Comparison of ENCODE assay signal across 16 cellular contexts in genomic region chr6:165676435-165677068, GRCh38. TPM values are rescaled to one million over a fixed set of nuclear protein-coding genes. Genes with fewer than 3 reads are reported as not detected.
A peak's percentile ranks its signal among the peaks of the same experiment; 100 is the strongest.
DNase-seq lines count a peak whose midpoint lies in the region; ATAC-seq and TF ChIP-seq lines count a peak whose summit lies in the region.
"Had no signal": no experiment of that assay in that cellular context is flagged by ENCODE, and none has a peak within 500 bp of the region (broad histone marks: within the 10 kb centered on the region; RNA-seq: fewer than 3 reads in every experiment).

No MANE protein-coding gene starts in this region.

- no peak overlapping the region; the same call in 1 of the 2 replicates for H3K27ac ChIP-seq in SJCRH30
- no peak overlapping the region for H3K27ac ChIP-seq in MM.1S (ENCODE audit: low read length)
- H3K27ac ChIP-seq: lower lobe of right lung had no signal

- TF ChIP-seq CTCF in fibroblast of villous mesenchyme (IDR thresholded peaks at IDR 0.05; ENCODE audit: insufficient read depth, low read depth, low read length) (peak; percentile 43), MM.1S (IDR thresholded peaks at IDR 0.05; ENCODE audit: low read length) (no peak)

- no peaks in the 10 kb centered on the region for H3K36me3 ChIP-seq in SJCRH30
- H3K36me3 ChIP-seq in MM.1S (replicated peaks; ENCODE audit: insufficient read depth, low read length), result no peaks in the 10 kb centered on the region
- H3K36me3 ChIP-seq: lower lobe of right lung had no signal

- H3K4me3 ChIP-seq in SJCRH30, result no peak overlapping the region
- no peak overlapping the region for H3K4me3 ChIP-seq in fibroblast of villous mesenchyme (ENCODE audit: low read depth, low read length)
- no peak overlapping the region for H3K4me3 ChIP-seq in MM.1S (ENCODE audit: low read length)
- H3K4me3 ChIP-seq: lower lobe of right lung had no signal

- no peaks in the 10 kb centered on the region for H3F3A ChIP-seq in MM.1S (ENCODE audit: insufficient read depth, low read length)

- H3K4me2 ChIP-seq in MM.1S (ENCODE audit: low read depth, low read length), result no peak overlapping the region

- H2AFZ ChIP-seq in MM.1S (ENCODE audit: low read length), result no peak overlapping the region

- H3K4me1 ChIP-seq in SJCRH30 (peaks cover 6% of the 10 kb centered on the region), MM.1S (ENCODE audit: low read length) (no peaks in the 10 kb centered on the region)
- H3K4me1 ChIP-seq: lower lobe of right lung had no signal

- H3K9me3 ChIP-seq in SJCRH30 (replicated peaks) (no peaks in the 10 kb centered on the region), MM.1S (replicated peaks; ENCODE audit: insufficient read depth, low read length) (no peaks in the 10 kb centered on the region)
- H3K9me3 ChIP-seq: lower lobe of right lung had no signal

- peak; percentile 13 for DNase-seq in COLO668 (lab: John Stamatoyannopoulos, UW; ENCODE audit: unreplicated experiment)
- DNase-seq in SJCRH30, result peak; percentile 59 to 65
- peak; percentile 82 for DNase-seq in fibroblast of villous mesenchyme (ENCODE audit: low read depth)
- peak; percentile 52 to 73 for DNase-seq in lung microvascular endothelial cell (ENCODE audit: low read depth in 2 of 2)
- no peak for DNase-seq in Ammon's horn (ENCODE audit: low spot score)
- no peak for DNase-seq in MM.1S
- DNase-seq: activated CD4-positive, alpha-beta T cell treated with anti-CD3 and anti-CD28 coated beads for 1 hour; COR-L47; GF-D8; lower lobe of right lung; NCI-H2029 treated with DMSO at 0.1 percent for 48 hours; NCI-H69; stimulated activated CD4-positive, alpha-beta T cell treated with anti-CD3 and anti-CD28 coated beads, Interleukin-2, amount 100 ng/mL, for 24 hours; T-helper 17 cell had no signal

- ATAC-seq in GM18867 (IDR thresholded peaks at IDR 0.05; ENCODE audit: unreplicated experiment), result no peak
- no peak for ATAC-seq in HG02588 (IDR thresholded peaks at IDR 0.05; ENCODE audit: unreplicated experiment)
- ATAC-seq: T-helper 17 cell had no signal

- no peaks in the 10 kb centered on the region for H3K27me3 ChIP-seq in SJCRH30
- no peaks in the 10 kb centered on the region for H3K27me3 ChIP-seq in MM.1S (replicated peaks; ENCODE audit: insufficient read depth, low read length)

- H3K79me2 ChIP-seq in MM.1S (ENCODE audit: low read length), result no peaks in the 10 kb centered on the region

- no peak overlapping the region for H3K9ac ChIP-seq in MM.1S (ENCODE audit: low read length)

- H3K9me2 ChIP-seq in MM.1S (replicated peaks; ENCODE audit: insufficient read depth, low read length), result no peaks in the 10 kb centered on the region

- no peaks in the 10 kb centered on the region for H4K20me1 ChIP-seq in MM.1S (ENCODE audit: insufficient read depth, low read length)

RNA-seq across cellular contexts. Expression of gene PDE10A, which starts 13.5 kb away (rescaled TPM):
- 12.8 and 14.5 TPM in 2 replicates for total RNA-seq in SJCRH30 (2014; rRNA removed; shearing (Covaris generic))
- total RNA-seq in fibroblast of villous mesenchyme (5.6 and 9.0 TPM in 2 replicates), lung microvascular endothelial cell (4.6 and 6.3 TPM in 2 replicates)

Comparison
In these comparisons a context has a peak if more than half of its experiments do, and no peak if none do; other contexts are left out.
1. DNase-seq: peak in COLO668 (single experiment), SJCRH30 (2 of 2), fibroblast of villous mesenchyme (single experiment) and lung microvascular endothelial cell (2 of 2); none in Ammon's horn (single experiment) and MM.1S (single experiment).